In genomic region chr21:34061983-34062382, GRCh38 we compare ENCODE assay signal across 1 cellular context.
TF ChIP-seq lines count a peak whose summit lies in the region.

No MANE protein-coding gene starts in this region.

TF ChIP-seq in K562, 482 proteins besides CTCF, POLR2A, EP300 and RAD21 (continued from another document and continues in another):
- TF ChIP-seq HNRNPK (IDR thresholded peaks at IDR 0.05; ENCODE audit: low read depth, low read length, poor library complexity, severe bottlenecking) (no peak), XRCC3 (IDR thresholded peaks at IDR 0.05) (no peak), RFX1 (IDR thresholded peaks at IDR 0.05) (no peak), CXXC5 (CRISPR knock-in tag; IDR thresholded peaks at IDR 0.05) (no peak), CEBPZ (IDR thresholded peaks at IDR 0.05; ENCODE audit: borderline replicate concordance, low read depth, low read length) (no peak), PHB2 (IDR thresholded peaks at IDR 0.05; ENCODE audit: low read depth) (no peak), ZNF586 (CRISPR knock-in tag; conservative IDR thresholded peaks at IDR 0.05) (no peak), E2F4 (CRISPR knock-in tag; IDR thresholded peaks at IDR 0.05; ENCODE audit: low read depth) (no peak), ZNF444 (CRISPR knock-in tag; IDR thresholded peaks at IDR 0.05) (no peak), PHF20 (IDR thresholded peaks at IDR 0.05; ENCODE audit: partially characterized antibody) (no peak), CBX5 (IDR thresholded peaks at IDR 0.05; ENCODE audit: borderline replicate concordance, low read depth) (no peak), RNF2 (IDR thresholded peaks at IDR 0.05) (no peak), SAFB2 (IDR thresholded peaks at IDR 0.05; ENCODE audit: borderline replicate concordance, low read depth, low read length, severe bottlenecking) (no peak), NR2C1 (IDR thresholded peaks at IDR 0.05) (no peak), NR2C1 (tag; IDR thresholded peaks at IDR 0.05) (no peak), TFAP4 (CRISPR knock-in tag; IDR thresholded peaks at IDR 0.05; ENCODE audit: borderline replicate concordance) (no peak), TCF7 (IDR thresholded peaks at IDR 0.05; ENCODE audit: borderline replicate concordance) (no peak), THAP12 (CRISPR knock-in tag; IDR thresholded peaks at IDR 0.05) (no peak), NUFIP1 (IDR thresholded peaks at IDR 0.05; ENCODE audit: partially characterized antibody) (no peak), E4F1 (CRISPR knock-in tag; IDR thresholded peaks at IDR 0.05; ENCODE audit: borderline replicate concordance) (no peak), ESRRA (IDR thresholded peaks at IDR 0.05; ENCODE audit: borderline replicate concordance, low read depth) (peak; percentile 20; the same call in 1 of the 2 replicates), ZNF263 (CRISPR knock-in tag; IDR thresholded peaks at IDR 0.05; ENCODE audit: borderline replicate concordance) (no peak), SRSF7 (optimal IDR thresholded peaks at IDR 0.05; ENCODE audit: low read depth, low read length) (no peak), ZFPM2 (CRISPR knock-in tag; IDR thresholded peaks at IDR 0.05) (no peak), RCOR1 (IDR thresholded peaks at IDR 0.05; ENCODE audit: borderline replicate concordance in 1 of 2, low read depth in 2 of 2, low read length in 2 of 2) (peak in 1 of 2 experiments; percentile 29; a peak in 1 of 4 replicates), PRMT5 (CRISPR knock-in tag; IDR thresholded peaks at IDR 0.05) (no peak), STAT5A (IDR thresholded peaks at IDR 0.05; ENCODE audit: borderline replicate concordance, low read length) (no peak), ZNF668 (CRISPR knock-in tag; IDR thresholded peaks at IDR 0.05) (no peak), FUS (optimal IDR thresholded peaks at IDR 0.05; ENCODE audit: low read depth, low read length) (no peak)
- TF ChIP-seq, protein P1, sequence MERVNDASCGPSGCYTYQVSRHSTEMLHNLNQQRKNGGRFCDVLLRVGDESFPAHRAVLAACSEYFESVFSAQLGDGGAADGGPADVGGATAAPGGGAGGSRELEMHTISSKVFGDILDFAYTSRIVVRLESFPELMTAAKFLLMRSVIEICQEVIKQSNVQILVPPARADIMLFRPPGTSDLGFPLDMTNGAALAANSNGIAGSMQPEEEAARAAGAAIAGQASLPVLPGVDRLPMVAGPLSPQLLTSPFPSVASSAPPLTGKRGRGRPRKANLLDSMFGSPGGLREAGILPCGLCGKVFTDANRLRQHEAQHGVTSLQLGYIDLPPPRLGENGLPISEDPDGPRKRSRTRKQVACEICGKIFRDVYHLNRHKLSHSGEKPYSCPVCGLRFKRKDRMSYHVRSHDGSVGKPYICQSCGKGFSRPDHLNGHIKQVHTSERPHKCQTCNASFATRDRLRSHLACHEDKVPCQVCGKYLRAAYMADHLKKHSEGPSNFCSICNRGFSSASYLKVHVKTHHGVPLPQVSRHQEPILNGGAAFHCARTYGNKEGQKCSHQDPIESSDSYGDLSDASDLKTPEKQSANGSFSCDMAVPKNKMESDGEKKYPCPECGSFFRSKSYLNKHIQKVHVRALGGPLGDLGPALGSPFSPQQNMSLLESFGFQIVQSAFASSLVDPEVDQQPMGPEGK (CRISPR knock-in tag; IDR thresholded peaks at IDR 0.05; ENCODE audit: borderline replicate concordance) = no peak
- TF ChIP-seq, protein P2, sequence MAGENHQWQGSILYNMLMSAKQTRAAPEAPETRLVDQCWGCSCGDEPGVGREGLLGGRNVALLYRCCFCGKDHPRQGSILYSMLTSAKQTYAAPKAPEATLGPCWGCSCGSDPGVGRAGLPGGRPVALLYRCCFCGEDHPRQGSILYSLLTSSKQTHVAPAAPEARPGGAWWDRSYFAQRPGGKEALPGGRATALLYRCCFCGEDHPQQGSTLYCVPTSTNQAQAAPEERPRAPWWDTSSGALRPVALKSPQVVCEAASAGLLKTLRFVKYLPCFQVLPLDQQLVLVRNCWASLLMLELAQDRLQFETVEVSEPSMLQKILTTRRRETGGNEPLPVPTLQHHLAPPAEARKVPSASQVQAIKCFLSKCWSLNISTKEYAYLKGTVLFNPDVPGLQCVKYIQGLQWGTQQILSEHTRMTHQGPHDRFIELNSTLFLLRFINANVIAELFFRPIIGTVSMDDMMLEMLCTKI (IDR thresholded peaks at IDR 0.05; ENCODE audit: partially characterized antibody) = no peak
- TF ChIP-seq, protein P3, sequence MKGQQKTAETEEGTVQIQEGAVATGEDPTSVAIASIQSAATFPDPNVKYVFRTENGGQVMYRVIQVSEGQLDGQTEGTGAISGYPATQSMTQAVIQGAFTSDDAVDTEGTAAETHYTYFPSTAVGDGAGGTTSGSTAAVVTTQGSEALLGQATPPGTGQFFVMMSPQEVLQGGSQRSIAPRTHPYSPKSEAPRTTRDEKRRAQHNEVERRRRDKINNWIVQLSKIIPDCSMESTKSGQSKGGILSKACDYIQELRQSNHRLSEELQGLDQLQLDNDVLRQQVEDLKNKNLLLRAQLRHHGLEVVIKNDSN (CRISPR knock-in tag; IDR thresholded peaks at IDR 0.05) = peak; percentile 96
- TF ChIP-seq, protein P4, sequence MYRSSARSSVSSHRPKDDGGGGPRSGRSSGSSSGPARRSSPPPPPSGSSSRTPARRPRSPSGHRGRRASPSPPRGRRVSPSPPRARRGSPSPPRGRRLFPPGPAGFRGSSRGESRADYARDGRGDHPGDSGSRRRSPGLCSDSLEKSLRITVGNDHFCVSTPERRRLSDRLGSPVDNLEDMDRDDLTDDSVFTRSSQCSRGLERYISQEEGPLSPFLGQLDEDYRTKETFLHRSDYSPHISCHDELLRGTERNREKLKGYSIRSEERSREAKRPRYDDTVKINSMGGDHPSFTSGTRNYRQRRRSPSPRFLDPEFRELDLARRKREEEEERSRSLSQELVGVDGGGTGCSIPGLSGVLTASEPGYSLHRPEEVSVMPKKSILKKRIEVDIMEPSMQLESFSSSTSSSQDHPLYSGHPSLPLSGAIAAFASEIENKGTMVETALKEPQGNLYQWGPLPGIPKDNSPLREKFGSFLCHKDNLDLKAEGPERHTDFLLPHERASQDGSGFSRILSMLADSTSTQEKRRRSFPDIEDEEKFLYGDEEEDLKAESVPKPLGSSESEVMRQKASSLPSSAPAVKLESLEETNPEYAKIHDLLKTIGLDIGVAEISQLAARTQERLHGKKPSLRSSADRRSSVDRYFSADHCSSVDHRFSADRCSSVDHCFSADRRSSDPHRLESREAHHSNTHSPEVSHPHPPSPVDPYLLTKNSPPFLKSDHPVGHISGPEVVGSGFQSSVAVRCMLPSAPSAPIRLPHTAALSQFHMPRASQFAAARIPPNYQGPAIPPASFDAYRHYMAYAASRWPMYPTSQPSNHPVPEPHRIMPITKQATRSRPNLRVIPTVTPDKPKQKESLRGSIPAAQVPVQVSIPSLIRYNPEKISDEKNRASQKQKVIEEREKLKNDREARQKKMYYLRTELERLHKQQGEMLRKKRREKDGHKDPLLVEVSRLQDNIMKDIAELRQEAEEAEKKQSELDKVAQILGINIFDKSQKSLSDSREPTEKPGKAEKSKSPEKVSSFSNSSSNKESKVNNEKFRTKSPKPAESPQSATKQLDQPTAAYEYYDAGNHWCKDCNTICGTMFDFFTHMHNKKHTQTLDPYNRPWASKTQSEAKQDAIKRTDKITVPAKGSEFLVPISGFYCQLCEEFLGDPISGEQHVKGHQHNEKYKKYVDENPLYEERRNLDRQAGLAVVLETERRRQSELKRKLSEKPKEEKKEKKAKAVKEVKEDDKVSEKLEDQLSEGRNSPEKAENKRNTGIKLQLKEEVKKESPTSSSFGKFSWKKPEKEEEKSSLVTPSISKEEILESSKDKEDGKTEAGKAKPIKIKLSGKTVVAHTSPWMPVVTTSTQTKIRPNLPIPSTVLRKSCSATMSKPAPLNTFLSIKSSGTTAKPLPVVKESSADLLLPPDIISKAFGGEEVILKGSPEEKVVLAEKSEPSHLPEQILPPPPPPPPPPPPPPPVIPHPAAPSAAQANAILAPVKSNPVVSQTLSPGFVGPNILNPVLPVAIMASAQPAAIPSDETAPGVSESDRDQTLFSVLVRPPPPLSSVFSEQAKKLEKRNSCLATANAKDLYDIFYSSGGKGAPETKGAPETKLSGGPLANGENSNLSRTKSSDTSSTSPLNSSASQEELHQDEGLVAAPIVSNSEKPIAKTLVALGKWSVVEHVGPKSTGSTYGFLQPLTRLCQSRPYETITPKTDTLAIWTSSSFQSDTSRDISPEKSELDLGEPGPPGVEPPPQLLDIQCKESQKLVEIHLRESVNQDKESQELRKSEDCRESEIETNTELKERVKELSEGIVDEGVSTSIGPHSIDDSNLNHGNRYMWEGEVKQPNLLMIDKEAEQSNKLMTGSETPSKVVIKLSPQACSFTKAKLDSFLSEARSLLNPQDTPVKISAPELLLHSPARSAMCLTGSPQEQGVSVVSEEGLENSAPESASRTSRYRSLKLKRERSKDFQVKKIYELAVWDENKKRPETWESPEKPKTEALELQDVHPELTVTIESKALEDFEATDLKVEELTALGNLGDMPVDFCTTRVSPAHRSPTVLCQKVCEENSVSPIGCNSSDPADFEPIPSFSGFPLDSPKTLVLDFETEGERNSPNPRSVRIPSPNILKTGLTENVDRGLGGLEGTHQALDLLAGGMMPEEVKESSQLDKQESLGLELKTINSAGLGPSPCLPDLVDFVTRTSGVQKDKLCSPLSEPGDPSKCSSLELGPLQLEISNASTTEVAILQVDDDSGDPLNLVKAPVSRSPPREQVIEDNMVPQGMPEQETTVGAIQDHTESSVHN (IDR thresholded peaks at IDR 0.05; ENCODE audit: borderline replicate concordance in 1 of 2, low read depth in 1 of 2) = no peak
- TF ChIP-seq, protein P5, sequence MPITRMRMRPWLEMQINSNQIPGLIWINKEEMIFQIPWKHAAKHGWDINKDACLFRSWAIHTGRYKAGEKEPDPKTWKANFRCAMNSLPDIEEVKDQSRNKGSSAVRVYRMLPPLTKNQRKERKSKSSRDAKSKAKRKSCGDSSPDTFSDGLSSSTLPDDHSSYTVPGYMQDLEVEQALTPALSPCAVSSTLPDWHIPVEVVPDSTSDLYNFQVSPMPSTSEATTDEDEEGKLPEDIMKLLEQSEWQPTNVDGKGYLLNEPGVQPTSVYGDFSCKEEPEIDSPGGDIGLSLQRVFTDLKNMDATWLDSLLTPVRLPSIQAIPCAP (CRISPR knock-in tag; IDR thresholded peaks at IDR 0.05; ENCODE audit: borderline replicate concordance) = no peak
